In genomic region chr14:100587248-100587762, GRCh38 we compare ENCODE assay signal across 8 cellular contexts. TPM values are rescaled to one million over a fixed set of nuclear protein-coding genes. Genes with fewer than 3 reads are reported as not detected.
DNase-seq lines count a peak whose midpoint lies in the region; ATAC-seq and TF ChIP-seq lines count a peak whose summit lies in the region.

BEGAIN (minus strand) TSS chr14:100587417; CDS start chr14:100587290, 127 bp downstream.

- no peaks in the 10 kb centered on the region for H4K20me1 ChIP-seq in neural progenitor cell (ENCODE audit: low read depth)

- ATAC-seq in GM21737 (IDR thresholded peaks at IDR 0.05; ENCODE audit: unreplicated experiment): no peak

- peaks cover 35% of the 10 kb centered on the region for H3K27me3 Mint-ChIP-seq in neural progenitor cell (ENCODE audit: insufficient read depth, low read depth)

- H3K9me3 Mint-ChIP-seq in neural progenitor cell: no peaks in the 10 kb centered on the region

- peaks cover 36% of the 10 kb centered on the region for H3K27me3 ChIP-seq in neural progenitor cell

- peak within 1 kb of the TSS; percentile 41 for H3K4me3 ChIP-seq in epithelial cell of esophagus (ENCODE audit: low read length)
- H3K4me3 ChIP-seq in neural progenitor cell: peak within 1 kb of the TSS; percentile 57

- H3K36me3 Mint-ChIP-seq in neural progenitor cell: no peaks in the 10 kb centered on the region

- H3K79me2 ChIP-seq in neural progenitor cell (ENCODE audit: low read depth): no peaks in the 10 kb centered on the region

- no peaks in the 10 kb centered on the region for H3K9me3 ChIP-seq in neural progenitor cell (ENCODE audit: low read depth)

- H3F3A ChIP-seq in neural progenitor cell (ENCODE audit: low read depth): peaks cover 12% of the 10 kb centered on the region

- H3K9ac ChIP-seq in neural progenitor cell: no peak within 1 kb of the TSS

- H2AFZ ChIP-seq in neural progenitor cell (replicated peaks): peak within 1 kb of the TSS; percentile 91

- peak; percentile 48 for DNase-seq in NCI-H2171 treated with DMSO at 0.1 percent for 48 hours (lab: John Stamatoyannopoulos, UW)
- DNase-seq in epithelial cell of esophagus (ENCODE audit: low read depth): no peak
- peak; percentile 72 for DNase-seq in neural progenitor cell (ENCODE audit: low spot score)
- DNase-seq in NCI-H146 treated with DMSO at 0.1 percent for 48 hours (lab: John Stamatoyannopoulos, UW; ENCODE audit: unreplicated experiment): no peak
- no peak for DNase-seq in amniotic stem cell (lab: John Stamatoyannopoulos, UW)
- no peak for DNase-seq in HuH-7.5 (ENCODE audit: low spot score)

- peak within 1 kb of the TSS; percentile 96 for H3K4me2 ChIP-seq in neural progenitor cell

- H3K4me1 Mint-ChIP-seq in neural progenitor cell: peaks cover 10% of the 10 kb centered on the region

- TF ChIP-seq CTCF in C4-2B (conservative IDR thresholded peaks at IDR 0.05): no peak
- TF ChIP-seq CTCF in epithelial cell of esophagus (IDR thresholded peaks at IDR 0.05; ENCODE audit: insufficient read depth, low read depth, low read length, missing control alignments): no peak
- TF ChIP-seq CTCF in neural progenitor cell (IDR thresholded peaks at IDR 0.05): no peak

- H3K27ac Mint-ChIP-seq in neural progenitor cell: no peak within 1 kb of the TSS

- peaks cover 11% of the 10 kb centered on the region for H3K4me1 ChIP-seq in neural progenitor cell

- peak within 1 kb of the TSS; percentile 83 for H3K4me3 Mint-ChIP-seq in neural progenitor cell

- peak within 1 kb of the TSS; percentile 64 for H3K27ac ChIP-seq in C4-2B
- H3K27ac ChIP-seq in neural progenitor cell: no peak within 1 kb of the TSS

- no peaks in the 10 kb centered on the region for H3K36me3 ChIP-seq in neural progenitor cell

RNA-seq across cellular contexts. Expression of gene BEGAIN, which starts in this region (rescaled TPM):
- 4.0 and 13.4 TPM in 2 replicates for total RNA-seq in neural progenitor cell (ENCODE audit: low replicate concordance)

Comparison
In these comparisons a context has a peak if more than half of its experiments do, and no peak if none do; other contexts are left out.
1. DNase-seq: peak in NCI-H2171 treated with DMSO at 0.1 percent for 48 hours (single experiment) and neural progenitor cell (single experiment); none in epithelial cell of esophagus (single experiment), NCI-H146 treated with DMSO at 0.1 percent for 48 hours (single experiment), amniotic stem cell (single experiment) and HuH-7.5 (single experiment).